Comparison of ENCODE assay signal across 15 cellular contexts in the genomic region with DNA sequence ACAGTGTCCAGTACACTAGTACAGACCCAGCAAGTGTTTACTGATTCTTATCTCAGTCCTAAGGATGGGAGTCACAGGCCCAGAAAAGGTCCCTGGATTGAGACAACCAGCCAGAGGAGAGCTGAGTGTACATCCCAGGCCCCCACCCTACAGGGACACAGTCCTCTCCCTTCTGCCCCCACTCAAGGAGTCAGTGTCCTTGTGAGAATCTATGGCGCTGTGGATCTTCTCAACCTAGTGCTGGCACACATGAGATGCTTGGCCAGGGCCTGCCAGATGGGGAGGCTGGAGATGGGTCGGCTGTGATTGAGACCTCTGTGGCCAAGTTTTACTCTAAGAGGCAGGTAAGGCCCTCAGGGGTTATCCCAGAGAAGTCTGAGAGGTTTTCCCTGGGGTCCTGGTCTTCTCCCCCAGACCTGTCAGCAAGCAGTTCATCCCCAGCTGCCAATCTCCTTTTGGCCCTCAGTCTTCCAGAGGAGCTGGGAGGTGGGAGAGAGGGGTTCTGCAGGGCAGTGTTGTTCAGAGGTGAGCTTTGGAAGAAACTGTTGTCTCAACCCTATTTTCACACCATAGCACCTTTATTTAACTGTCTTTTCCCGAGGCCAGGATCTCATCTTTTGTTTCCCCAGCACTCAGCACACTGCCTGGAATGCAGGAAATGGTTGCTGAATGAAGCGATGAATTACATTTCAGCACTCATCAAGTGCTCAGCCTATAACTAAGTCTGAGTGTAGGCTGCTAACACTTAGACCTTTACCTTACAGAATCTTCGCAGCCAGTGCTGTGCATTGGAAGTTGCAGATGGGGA. TPM values are rescaled to one million over a fixed set of nuclear protein-coding genes. Genes with fewer than 3 reads are reported as not detected.
DNase-seq lines count a peak whose midpoint lies in the region; ATAC-seq, FAIRE-seq and TF ChIP-seq lines count a peak whose summit lies in the region.
"Had no signal": no experiment of that assay in that cellular context is flagged by ENCODE, and none has a peak within 500 bp of the region (broad histone marks: within the 10 kb centered on the region; RNA-seq: fewer than 3 reads in every experiment).

No MANE protein-coding gene starts in this region.

- no peaks in the 10 kb centered on the region for H4K20me1 ChIP-seq in astrocyte (ENCODE audit: insufficient read depth, low read length)

- H3K27ac ChIP-seq in astrocyte (ENCODE audit: low read depth, low read length) = no peak overlapping the region
- peak overlapping the region in 2 of 8 donors; percentile 46 to 95 for H3K27ac ChIP-seq in spleen
- H3K27ac ChIP-seq: 22Rv1 had no signal

- H3K4me3 ChIP-seq in astrocyte (ENCODE audit: insufficient read depth, low read depth, low read length) = no peak overlapping the region
- H3K4me3 ChIP-seq in spleen = no peak overlapping the region
- H3K4me3 ChIP-seq: esophagus squamous epithelium had no signal

- H3K9ac ChIP-seq in astrocyte (ENCODE audit: low read length) = no peak overlapping the region

- WGBS in spleen, 5 donors = 85 to 93% (median 87%) methylated on average over 5 of the region's 5 CpGs

- H3K4me3 Mint-ChIP-seq in astrocyte (ENCODE audit: unreplicated experiment) (peak overlapping the region; percentile 18), immature natural killer cell (peak overlapping the region in 2 of 5 donors; percentile 39 to 52)

- H3K4me1 ChIP-seq in astrocyte (ENCODE audit: insufficient read depth, low read length) (peaks cover 14% of the 10 kb centered on the region), spleen (peaks cover 8 to 42% (median 37%) of the 10 kb centered on the region in 6 donors)

- no peak overlapping the region for H2AFZ ChIP-seq in astrocyte (ENCODE audit: low read depth, low read length)

- peak; percentile 35 for DNase-seq in DMS53 (lab: John Stamatoyannopoulos, UW)
- no peak for DNase-seq in DMS53 treated with DMSO at 0.1 percent for 48 hours (lab: John Stamatoyannopoulos, UW; ENCODE audit: unreplicated experiment)
- no peak for DNase-seq in astrocyte (ENCODE audit: low read depth)
- no peak for DNase-seq in immature natural killer cell
- peak; percentile 51 for DNase-seq in spleen
- DNase-seq in NCI-H1930 (lab: John Stamatoyannopoulos, UW) = no peak
- DNase-seq: activated CD8-positive, alpha-beta T cell treated with anti-CD3 and anti-CD28 coated beads, Interleukin-2, amount 10 ng/mL, durations not matched to agents 7 days and 5 days; activated naive CD4-positive, alpha-beta T cell; esophagus squamous epithelium; NCI-H1092; NCI-H510A treated with DMSO at 0.1 percent for 48 hours; T-helper 9 cell had no signal

- peaks cover 10% of the 10 kb centered on the region for H3K79me2 ChIP-seq in astrocyte (ENCODE audit: insufficient read depth, low read length)

- no peak overlapping the region for H3K4me2 ChIP-seq in astrocyte (ENCODE audit: low read length)

- peaks cover 5% of the 10 kb centered on the region for H3K36me3 ChIP-seq in astrocyte (ENCODE audit: insufficient read depth, low read length)
- peaks cover 0 to 6% (median 2%) of the 10 kb centered on the region in 6 donors for H3K36me3 ChIP-seq in spleen

- H3K27me3 ChIP-seq in astrocyte (ENCODE audit: insufficient read depth, low read length) = no peaks in the 10 kb centered on the region
- H3K27me3 ChIP-seq in spleen (replicated peaks in 1 of 7) = no peaks in the 10 kb centered on the region
- H3K27me3 ChIP-seq: esophagus squamous epithelium had no signal

- H3K9me3 Mint-ChIP-seq in astrocyte (ENCODE audit: unreplicated experiment) = no peaks in the 10 kb centered on the region
- H3K9me3 Mint-ChIP-seq in immature natural killer cell = no peaks in the 10 kb centered on the region

- TF ChIP-seq CTCF in astrocyte (IDR thresholded peaks at IDR 0.05; ENCODE audit: insufficient read depth, low read depth, low read length) = no peak
- TF ChIP-seq CTCF in spleen (IDR thresholded peaks at IDR 0.05 in 8 of 11, conservative IDR thresholded peaks at IDR 0.05 in 3 of 11) = no peak

- H3K4me1 Mint-ChIP-seq in astrocyte (ENCODE audit: low read depth, unreplicated experiment) = peaks cover 12% of the 10 kb centered on the region
- H3K4me1 Mint-ChIP-seq in immature natural killer cell = peaks cover 11 to 12% of the 10 kb centered on the region in 2 donors

- peak; percentile 71 for FAIRE-seq in astrocyte (lab: Jason Lieb, UNC)

- H3K36me3 Mint-ChIP-seq in astrocyte (ENCODE audit: low read depth, unreplicated experiment) (peaks cover under 1% of the 10 kb centered on the region), immature natural killer cell (peaks cover 1 to 5% (median 2%) of the 10 kb centered on the region in 3 donors)

- no peak overlapping the region for H3K27ac Mint-ChIP-seq in astrocyte (ENCODE audit: unreplicated experiment)
- H3K27ac Mint-ChIP-seq in immature natural killer cell = peak overlapping the region in 4 of 6 donors; percentile 12 to 66 (median 53)

- H3K27me3 Mint-ChIP-seq in astrocyte (ENCODE audit: low read depth, unreplicated experiment) (peaks cover 6% of the 10 kb centered on the region), immature natural killer cell (ENCODE audit: low read depth in 3 of 3) (peaks cover 4 to 11% (median 6%) of the 10 kb centered on the region in 3 donors)

- intact Hi-C loops in spleen (cut with DNase I; ENCODE audit: low total_unique reads) = no loop called here

- ATAC-seq in GM19023 (IDR thresholded peaks at IDR 0.05; ENCODE audit: unreplicated experiment) (no peak), GM19035 (IDR thresholded peaks at IDR 0.05; ENCODE audit: unreplicated experiment) (no peak)
- ATAC-seq: activated CD8-positive, alpha-beta T cell treated with anti-CD3 and anti-CD28 coated beads, Interleukin-2, amount 10 ng/mL, durations not matched to agents 7 days and 5 days had no signal

- no peak for TF ChIP-seq POLR2A in spleen (IDR thresholded peaks at IDR 0.05)

- no peaks in the 10 kb centered on the region for H3K9me3 ChIP-seq in astrocyte (ENCODE audit: insufficient read depth, low read depth, low read length)
- no peaks in the 10 kb centered on the region for H3K9me3 ChIP-seq in spleen
- H3K9me3 ChIP-seq: esophagus squamous epithelium had no signal

RNA-seq across cellular contexts. Expression of a gene that starts 3.2 kb away (rescaled TPM):
- total RNA-seq in astrocyte (67.8 and 71.9 TPM in 2 replicates), spleen (100 to 1,000 TPM in 2 of 7 donors, 10 to 100 TPM in 5; 65.0 to 130 (median 79.7) TPM)
- polyA plus RNA-seq in immature natural killer cell (10 to 100 TPM; 17.3 to 92.9 (median 19.7) TPM), spleen (1 to 10 TPM; 4.1 to 9.7 (median 5.0) TPM)

RNA-seq across cellular contexts. Expression of a gene that starts 43.7 kb away (rescaled TPM):
- total RNA-seq in astrocyte (3.8 and 4.8 TPM in 2 replicates), spleen (10 to 100 TPM; 10.1 to 41.6 (median 28.9) TPM)
- polyA plus RNA-seq in immature natural killer cell (not detected), spleen (10 to 100 TPM in 2 of 3 donors, 1 to 10 TPM in 1; 5.2 to 23.4 (median 15.4) TPM)

Comparison
In these comparisons a context has a peak if more than half of its experiments do, and no peak if none do; other contexts are left out.
1. DNase-seq: peak in DMS53 (single experiment) and spleen (single experiment); none in DMS53 treated with DMSO at 0.1 percent for 48 hours (single experiment), astrocyte (single experiment), immature natural killer cell (0 of 3) and NCI-H1930 (0 of 2).